Comparison of ENCODE assay signal across 16 cellular contexts in the genomic region with DNA sequence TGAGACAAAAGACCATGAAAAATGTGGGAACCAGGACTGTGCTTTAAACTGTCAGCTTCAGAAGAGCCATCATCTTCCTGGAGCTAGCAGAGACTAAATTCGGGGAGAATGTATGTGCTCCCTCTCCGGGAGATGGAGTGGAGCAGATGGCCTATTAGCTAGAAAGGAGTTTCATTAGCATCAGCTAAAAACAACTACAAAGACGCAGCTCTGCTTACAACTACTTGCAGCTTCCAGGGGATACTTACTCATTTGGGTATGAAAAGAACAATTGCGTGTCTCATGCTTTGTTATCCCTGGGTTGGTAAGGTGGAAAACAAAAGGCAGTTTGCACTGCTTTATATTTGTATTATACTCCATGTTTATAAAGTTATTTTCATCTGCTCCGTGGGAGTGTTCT.
"Had no signal": no experiment of that assay in that cellular context is flagged by ENCODE, and none has a peak within 500 bp of the region (broad histone marks: within the 10 kb centered on the region; RNA-seq: fewer than 3 reads in every experiment).

No MANE protein-coding gene starts in this region.

- H3K27ac Mint-ChIP-seq: activated CD4-positive, alpha-beta memory T cell treated with anti-CD3 and anti-CD28 coated beads, Interleukin-2, amount 10 ng/mL, durations not matched to agents 7 days and 5 days; activated naive CD4-positive, alpha-beta T cell treated with anti-CD3 and anti-CD28 coated beads, Interleukin-2, amount 50 U/mL, for 72 hours; nephron; type B pancreatic cell had no signal

- H2AFZ ChIP-seq: hepatocyte had no signal

- H3K4me2 ChIP-seq: hepatocyte, smooth muscle cell had no signal

- DNase-seq: activated CD4-positive, alpha-beta memory T cell treated with anti-CD3 and anti-CD28 coated beads, Interleukin-2, amount 10 ng/mL, durations not matched to agents 7 days and 5 days; activated CD4-positive, alpha-beta T cell treated with anti-CD3 and anti-CD28 coated beads for 4 hours; activated effector memory CD4-positive, alpha-beta T cell treated with Interleukin-2 at 50 U/mL for 16 hours; activated T-cell treated with anti-CD3 and anti-CD28 coated beads, Interleukin-2, amount 50 U/mL, for 4 hours; psoas muscle; right lobe of liver; stimulated activated naive CD8-positive, alpha-beta T cell treated with anti-CD3 and anti-CD28 coated beads, Interleukin-15, Interleukin-2, amounts not matched to agents 100 U/mL and 50 U/mL, for 24 hours; WERI-Rb-1 had no signal

- H3K4me1 Mint-ChIP-seq: activated CD4-positive, alpha-beta memory T cell treated with anti-CD3 and anti-CD28 coated beads, Interleukin-2, amount 10 ng/mL, durations not matched to agents 7 days and 5 days; nephron had no signal

- H3K4me3 Mint-ChIP-seq: activated CD4-positive, alpha-beta memory T cell treated with anti-CD3 and anti-CD28 coated beads, Interleukin-2, amount 10 ng/mL, durations not matched to agents 7 days and 5 days; activated T-cell treated with anti-CD3 and anti-CD28 coated beads, Interleukin-2, amount 50 U/mL, for 4 hours; nephron; type B pancreatic cell had no signal

- H3K4me3 ChIP-seq: esophagus muscularis mucosa, hepatocyte, psoas muscle, right lobe of liver, smooth muscle cell, suprapubic skin had no signal

- H3K27me3 ChIP-seq: esophagus muscularis mucosa, hepatocyte, right lobe of liver, suprapubic skin had no signal

- H3K36me3 ChIP-seq: esophagus muscularis mucosa, right lobe of liver, suprapubic skin, WERI-Rb-1 had no signal

- H3K36me3 Mint-ChIP-seq: activated naive CD4-positive, alpha-beta T cell treated with anti-CD3 and anti-CD28 coated beads, Interleukin-2, amount 50 U/mL, for 72 hours; type B pancreatic cell had no signal

- H3K9me3 Mint-ChIP-seq: activated CD4-positive, alpha-beta memory T cell treated with anti-CD3 and anti-CD28 coated beads, Interleukin-2, amount 10 ng/mL, durations not matched to agents 7 days and 5 days; activated naive CD4-positive, alpha-beta T cell treated with anti-CD3 and anti-CD28 coated beads, Interleukin-2, amount 50 U/mL, for 72 hours; activated T-cell treated with anti-CD3 and anti-CD28 coated beads, Interleukin-2, amount 50 U/mL, for 4 hours; type B pancreatic cell had no signal

- ATAC-seq: activated naive CD4-positive, alpha-beta T cell treated with anti-CD3 and anti-CD28 coated beads, Interleukin-2, amount 50 U/mL, for 72 hours; activated T-cell treated with anti-CD3 and anti-CD28 coated beads, Interleukin-2, amount 50 U/mL, for 4 hours; psoas muscle; right lobe of liver; stimulated activated naive CD8-positive, alpha-beta T cell treated with anti-CD3 and anti-CD28 coated beads, Interleukin-15, Interleukin-2, amounts not matched to agents 100 U/mL and 50 U/mL, for 24 hours had no signal

- H3K27ac ChIP-seq: esophagus muscularis mucosa, hepatocyte, psoas muscle, right lobe of liver, suprapubic skin, WERI-Rb-1 had no signal

- H3K79me2 ChIP-seq: hepatocyte had no signal

- H3K27me3 Mint-ChIP-seq: activated CD4-positive, alpha-beta memory T cell treated with anti-CD3 and anti-CD28 coated beads, Interleukin-2, amount 10 ng/mL, durations not matched to agents 7 days and 5 days; type B pancreatic cell had no signal

- FAIRE-seq: endometrium had no signal

- H3K4me1 ChIP-seq: esophagus muscularis mucosa, psoas muscle, right lobe of liver, suprapubic skin had no signal

- H3K9me3 ChIP-seq: esophagus muscularis mucosa, psoas muscle, right lobe of liver, suprapubic skin had no signal
